In the genomic region with DNA sequence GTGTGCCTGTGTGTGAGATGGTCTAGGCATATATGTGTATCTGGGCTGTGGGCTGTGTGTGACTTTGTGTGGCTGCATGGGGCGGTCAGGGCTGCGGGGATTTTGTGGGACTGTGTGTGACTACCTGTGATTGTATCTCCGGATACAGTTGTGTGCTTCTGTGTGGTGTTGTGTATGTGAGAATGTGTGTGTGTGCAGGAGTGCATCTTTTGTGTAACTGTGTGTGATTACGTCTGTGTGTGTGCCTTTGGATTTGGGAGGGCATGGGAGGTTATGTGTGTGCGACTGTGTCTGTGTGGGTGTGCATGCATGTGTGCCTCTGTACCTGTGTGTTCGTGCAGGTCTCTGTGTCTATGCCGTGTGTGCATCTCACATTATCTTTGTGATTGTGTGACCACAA, we compare ENCODE assay signal across 1 cellular context.
TF ChIP-seq lines count a peak whose summit lies in the region.

No MANE protein-coding gene starts in this region.

TF ChIP-seq in WTC11, 78 proteins besides CTCF, POLR2A, EP300 and RAD21 (continued from another document):
- TF ChIP-seq PREB (CRISPR knock-in tag; IDR thresholded peaks at IDR 0.05; ENCODE audit: borderline replicate concordance) (no peak), SMAD4 (CRISPR knock-in tag; IDR thresholded peaks at IDR 0.05) (no peak), ZNF671 (CRISPR knock-in tag; IDR thresholded peaks at IDR 0.05) (no peak), E2F5 (CRISPR knock-in tag; IDR thresholded peaks at IDR 0.05) (no peak), TP53 (CRISPR knock-in tag; IDR thresholded peaks at IDR 0.05) (no peak)
- TF ChIP-seq, protein P1, sequence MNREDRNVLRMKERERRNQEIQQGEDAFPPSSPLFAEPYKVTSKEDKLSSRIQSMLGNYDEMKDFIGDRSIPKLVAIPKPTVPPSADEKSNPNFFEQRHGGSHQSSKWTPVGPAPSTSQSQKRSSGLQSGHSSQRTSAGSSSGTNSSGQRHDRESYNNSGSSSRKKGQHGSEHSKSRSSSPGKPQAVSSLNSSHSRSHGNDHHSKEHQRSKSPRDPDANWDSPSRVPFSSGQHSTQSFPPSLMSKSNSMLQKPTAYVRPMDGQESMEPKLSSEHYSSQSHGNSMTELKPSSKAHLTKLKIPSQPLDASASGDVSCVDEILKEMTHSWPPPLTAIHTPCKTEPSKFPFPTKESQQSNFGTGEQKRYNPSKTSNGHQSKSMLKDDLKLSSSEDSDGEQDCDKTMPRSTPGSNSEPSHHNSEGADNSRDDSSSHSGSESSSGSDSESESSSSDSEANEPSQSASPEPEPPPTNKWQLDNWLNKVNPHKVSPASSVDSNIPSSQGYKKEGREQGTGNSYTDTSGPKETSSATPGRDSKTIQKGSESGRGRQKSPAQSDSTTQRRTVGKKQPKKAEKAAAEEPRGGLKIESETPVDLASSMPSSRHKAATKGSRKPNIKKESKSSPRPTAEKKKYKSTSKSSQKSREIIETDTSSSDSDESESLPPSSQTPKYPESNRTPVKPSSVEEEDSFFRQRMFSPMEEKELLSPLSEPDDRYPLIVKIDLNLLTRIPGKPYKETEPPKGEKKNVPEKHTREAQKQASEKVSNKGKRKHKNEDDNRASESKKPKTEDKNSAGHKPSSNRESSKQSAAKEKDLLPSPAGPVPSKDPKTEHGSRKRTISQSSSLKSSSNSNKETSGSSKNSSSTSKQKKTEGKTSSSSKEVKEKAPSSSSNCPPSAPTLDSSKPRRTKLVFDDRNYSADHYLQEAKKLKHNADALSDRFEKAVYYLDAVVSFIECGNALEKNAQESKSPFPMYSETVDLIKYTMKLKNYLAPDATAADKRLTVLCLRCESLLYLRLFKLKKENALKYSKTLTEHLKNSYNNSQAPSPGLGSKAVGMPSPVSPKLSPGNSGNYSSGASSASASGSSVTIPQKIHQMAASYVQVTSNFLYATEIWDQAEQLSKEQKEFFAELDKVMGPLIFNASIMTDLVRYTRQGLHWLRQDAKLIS (CRISPR knock-in tag; IDR thresholded peaks at IDR 0.05; ENCODE audit: borderline replicate concordance): no peak
- TF ChIP-seq, protein P2, sequence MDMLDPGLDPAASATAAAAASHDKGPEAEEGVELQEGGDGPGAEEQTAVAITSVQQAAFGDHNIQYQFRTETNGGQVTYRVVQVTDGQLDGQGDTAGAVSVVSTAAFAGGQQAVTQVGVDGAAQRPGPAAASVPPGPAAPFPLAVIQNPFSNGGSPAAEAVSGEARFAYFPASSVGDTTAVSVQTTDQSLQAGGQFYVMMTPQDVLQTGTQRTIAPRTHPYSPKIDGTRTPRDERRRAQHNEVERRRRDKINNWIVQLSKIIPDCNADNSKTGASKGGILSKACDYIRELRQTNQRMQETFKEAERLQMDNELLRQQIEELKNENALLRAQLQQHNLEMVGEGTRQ (CRISPR knock-in tag; IDR thresholded peaks at IDR 0.05): no peak
- TF ChIP-seq, protein P3, sequence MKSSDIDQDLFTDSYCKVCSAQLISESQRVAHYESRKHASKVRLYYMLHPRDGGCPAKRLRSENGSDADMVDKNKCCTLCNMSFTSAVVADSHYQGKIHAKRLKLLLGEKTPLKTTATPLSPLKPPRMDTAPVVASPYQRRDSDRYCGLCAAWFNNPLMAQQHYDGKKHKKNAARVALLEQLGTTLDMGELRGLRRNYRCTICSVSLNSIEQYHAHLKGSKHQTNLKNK (CRISPR knock-in tag; IDR thresholded peaks at IDR 0.05): no peak
